10 cellular contexts compared by ENCODE assay signal in the genomic region with DNA sequence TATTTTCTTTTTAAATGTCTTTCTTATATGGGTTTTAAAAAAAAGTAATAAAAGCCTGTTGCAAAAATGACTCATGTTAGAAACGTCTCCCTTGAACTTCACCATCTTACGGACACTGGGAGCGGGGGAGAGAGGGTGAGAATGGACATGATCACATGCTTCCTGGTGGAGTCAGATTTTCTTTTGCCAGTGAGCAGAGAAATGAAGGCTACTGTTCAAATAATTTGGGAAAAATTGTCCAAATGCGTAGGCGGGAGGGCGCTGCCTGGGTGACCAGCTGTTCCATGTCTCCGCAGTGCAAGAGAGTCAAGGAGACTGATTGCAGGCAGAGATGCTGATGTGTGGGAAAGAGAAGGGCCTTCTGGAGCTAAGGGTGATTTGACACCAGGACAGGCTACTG. TPM values are rescaled to one million over a fixed set of nuclear protein-coding genes. Genes with fewer than 3 reads are reported as not detected.
DNase-seq lines count a peak whose midpoint lies in the region; ATAC-seq and TF ChIP-seq lines count a peak whose summit lies in the region.
"Had no signal": no experiment of that assay in that cellular context is flagged by ENCODE, and none has a peak within 500 bp of the region (broad histone marks: within the 10 kb centered on the region; RNA-seq: fewer than 3 reads in every experiment).

No MANE protein-coding gene starts in this region.

- no peak for ATAC-seq in stimulated activated naive CD8-positive, alpha-beta T cell treated with anti-CD3 and anti-CD28 coated beads, Interleukin-15, Interleukin-2, amounts not matched to agents 100 U/mL and 50 U/mL, for 24 hours
- no peak for ATAC-seq in central memory CD8-positive, alpha-beta T cell (replicated peaks; ENCODE audit: extremely low read depth, poor library complexity, severe bottlenecking)
- ATAC-seq in lower lobe of right lung (peak; percentile 50 to 51), HG03039 (IDR thresholded peaks at IDR 0.05; ENCODE audit: unreplicated experiment) (no peak)

- peak overlapping the region; percentile 97 for H3K27ac Mint-ChIP-seq in stimulated activated naive CD8-positive, alpha-beta T cell treated with anti-CD3 and anti-CD28 coated beads, Interleukin-15, Interleukin-2, amounts not matched to agents 100 ng/mL and 50 ng/mL, for 24 hours
- H3K27ac Mint-ChIP-seq in central memory CD8-positive, alpha-beta T cell (ENCODE audit: low read depth), result peak overlapping the region; percentile 67

- no peak for TF ChIP-seq CTCF in lower lobe of right lung (IDR thresholded peaks at IDR 0.05)

- peak overlapping the region; percentile 66 for H3K4me3 Mint-ChIP-seq in stimulated activated naive CD8-positive, alpha-beta T cell treated with anti-CD3 and anti-CD28 coated beads, Interleukin-15, Interleukin-2, amounts not matched to agents 100 ng/mL and 50 ng/mL, for 24 hours
- H3K4me3 Mint-ChIP-seq in central memory CD8-positive, alpha-beta T cell, result no peak overlapping the region

- H3K27me3 ChIP-seq in lower lobe of right lung (ENCODE audit: low read depth), result no peaks in the 10 kb centered on the region

- H3K36me3 ChIP-seq in lower lobe of right lung, result peaks cover 93% of the 10 kb centered on the region

- no peak overlapping the region for H3K27ac ChIP-seq in lower lobe of right lung
- H3K27ac ChIP-seq: SK-N-MC had no signal

- H3K36me3 Mint-ChIP-seq in stimulated activated naive CD8-positive, alpha-beta T cell treated with anti-CD3 and anti-CD28 coated beads, Interleukin-15, Interleukin-2, amounts not matched to agents 100 ng/mL and 50 ng/mL, for 24 hours (ENCODE audit: low read depth), result peaks cover 90% of the 10 kb centered on the region
- H3K36me3 Mint-ChIP-seq in central memory CD8-positive, alpha-beta T cell (ENCODE audit: insufficient read depth), result peaks cover 65% of the 10 kb centered on the region

- peaks cover 28% of the 10 kb centered on the region for H3K4me1 ChIP-seq in lower lobe of right lung

- H3K9me3 ChIP-seq in lower lobe of right lung, result no peaks in the 10 kb centered on the region

- no peaks in the 10 kb centered on the region for H3K9me3 Mint-ChIP-seq in stimulated activated naive CD8-positive, alpha-beta T cell treated with anti-CD3 and anti-CD28 coated beads, Interleukin-15, Interleukin-2, amounts not matched to agents 100 ng/mL and 50 ng/mL, for 24 hours
- no peaks in the 10 kb centered on the region for H3K9me3 Mint-ChIP-seq in central memory CD8-positive, alpha-beta T cell

- intact Hi-C loops in lower lobe of right lung (cut with DNase I), result loop anchor here (10.0 kb wide), 1 partner anchor 104 kb away; no protein-coding TSS in a partner anchor

- H3K27me3 Mint-ChIP-seq in stimulated activated naive CD8-positive, alpha-beta T cell treated with anti-CD3 and anti-CD28 coated beads, Interleukin-15, Interleukin-2, amounts not matched to agents 100 ng/mL and 50 ng/mL, for 24 hours, result no peaks in the 10 kb centered on the region
- H3K27me3 Mint-ChIP-seq in central memory CD8-positive, alpha-beta T cell, result no peaks in the 10 kb centered on the region

- peaks cover 79% of the 10 kb centered on the region for H3K4me1 Mint-ChIP-seq in stimulated activated naive CD8-positive, alpha-beta T cell treated with anti-CD3 and anti-CD28 coated beads, Interleukin-15, Interleukin-2, amounts not matched to agents 100 ng/mL and 50 ng/mL, for 24 hours (ENCODE audit: low read depth)
- peaks cover 48% of the 10 kb centered on the region for H3K4me1 Mint-ChIP-seq in central memory CD8-positive, alpha-beta T cell

- no peak for DNase-seq in stimulated activated naive CD8-positive, alpha-beta T cell treated with anti-CD3 and anti-CD28 coated beads, Interleukin-15, Interleukin-2, amounts not matched to agents 100 U/mL and 50 U/mL, for 24 hours
- no peak for DNase-seq in central memory CD8-positive, alpha-beta T cell (ENCODE audit: low spot score in 2 of 2)
- DNase-seq in lower lobe of right lung (no peak), D341Med (ENCODE audit: low spot score) (no peak), 8988T (no peak), UCSD-AML1 (lab: John Stamatoyannopoulos, UW; ENCODE audit: unreplicated experiment) (no peak)
- DNase-seq: KBM-7 had no signal

- H3K4me3 ChIP-seq in lower lobe of right lung, result no peak overlapping the region
- H3K4me3 ChIP-seq: SK-N-MC had no signal

RNA-seq across cellular contexts. Expression of gene EIF2D, which starts 23.1 kb away (rescaled TPM):
- 47.0 TPM for total RNA-seq in lower lobe of right lung

RNA-seq across cellular contexts. Expression of gene DYRK3, which starts 46.1 kb away (rescaled TPM):
- total RNA-seq in lower lobe of right lung, result 6.4 TPM

Comparison
In these comparisons a context has a peak if more than half of its experiments do, and no peak if none do; other contexts are left out.
1. ATAC-seq: peak in lower lobe of right lung (2 of 2); none in stimulated activated naive CD8-positive, alpha-beta T cell treated with anti-CD3 and anti-CD28 coated beads, Interleukin-15, Interleukin-2, amounts not matched to agents 100 U/mL and 50 U/mL, for 24 hours (single experiment), central memory CD8-positive, alpha-beta T cell (single experiment) and HG03039 (single experiment).